Comparison of ENCODE assay signal across 11 cellular contexts in genomic region chr17:69117855-69118758, GRCh38. TPM values are rescaled to one million over a fixed set of nuclear protein-coding genes. Genes with fewer than 3 reads are reported as not detected.
A peak's percentile ranks its signal among the peaks of the same experiment; 100 is the strongest.
DNase-seq lines count a peak whose midpoint lies in the region; ATAC-seq and TF ChIP-seq lines count a peak whose summit lies in the region.
"Had no signal": no experiment of that assay in that cellular context is flagged by ENCODE, and none has a peak within 500 bp of the region (broad histone marks: within the 10 kb centered on the region; RNA-seq: fewer than 3 reads in every experiment).

No MANE protein-coding gene starts in this region.

- no peaks in the 10 kb centered on the region for H3K27me3 Mint-ChIP-seq in chondrocyte (ENCODE audit: low read depth)

- no peak overlapping the region for H3K27ac Mint-ChIP-seq in chondrocyte (ENCODE audit: unreplicated experiment)
- H3K27ac Mint-ChIP-seq: activated CD8-positive, alpha-beta T cell treated with anti-CD3 and anti-CD28 coated beads, Interleukin-2, amount 10 ng/mL, durations not matched to agents 7 days and 5 days had no signal

- H3K27me3 ChIP-seq in left ventricle myocardium inferior (ENCODE audit: low read depth), result no peaks in the 10 kb centered on the region
- H3K27me3 ChIP-seq: SJSA1 had no signal

- H3K27ac ChIP-seq in left ventricle myocardium inferior (replicated peaks), result peak overlapping the region; percentile 39
- H3K27ac ChIP-seq: SJSA1 had no signal

- peaks cover 48% of the 10 kb centered on the region for H3K4me1 ChIP-seq in left ventricle myocardium inferior
- H3K4me1 ChIP-seq: SJSA1 had no signal

- ATAC-seq in GM18858 (IDR thresholded peaks at IDR 0.05; ENCODE audit: unreplicated experiment) (peak; percentile 38), GM21529 (IDR thresholded peaks at IDR 0.05; ENCODE audit: unreplicated experiment) (peak; percentile 44), HG03280 (IDR thresholded peaks at IDR 0.05; ENCODE audit: unreplicated experiment) (peak; percentile 38)
- ATAC-seq: activated CD8-positive, alpha-beta T cell treated with anti-CD3 and anti-CD28 coated beads, Interleukin-2, amount 10 ng/mL, durations not matched to agents 7 days and 5 days had no signal

- DNase-seq in left ventricle myocardium inferior (no peak), cortex of kidney (lab: John Stamatoyannopoulos, UW) (no peak), T-helper 1 cell (no peak), chondrocyte (ENCODE audit: low spot score) (no peak), cerebellum (ENCODE audit: low spot score) (no peak)
- DNase-seq: activated CD8-positive, alpha-beta T cell treated with anti-CD3 and anti-CD28 coated beads, Interleukin-2, amount 10 ng/mL, durations not matched to agents 7 days and 5 days; NCI-H187 treated with DMSO at 0.1 percent for 48 hours had no signal

- peaks cover 11% of the 10 kb centered on the region for H3K36me3 ChIP-seq in left ventricle myocardium inferior
- H3K36me3 ChIP-seq: SJSA1 had no signal

- peak overlapping the region; percentile 42 for H3K4me3 ChIP-seq in left ventricle myocardium inferior
- H3K4me3 ChIP-seq: SJSA1 had no signal

- H3K36me3 Mint-ChIP-seq in chondrocyte (ENCODE audit: low read depth), result no peaks in the 10 kb centered on the region

- intact Hi-C loops in left ventricle myocardium inferior (cut with micrococcal nuclease), result no loop called here

- no peaks in the 10 kb centered on the region for H3K4me1 Mint-ChIP-seq in chondrocyte (ENCODE audit: low read depth)

- no peaks in the 10 kb centered on the region for H3K9me3 ChIP-seq in left ventricle myocardium inferior (replicated peaks)
- H3K9me3 ChIP-seq: SJSA1 had no signal

- no peak for TF ChIP-seq CTCF in left ventricle myocardium inferior (IDR thresholded peaks at IDR 0.05; ENCODE audit: borderline replicate concordance)
- no peak for TF ChIP-seq CTCF in chondrocyte (IDR thresholded peaks at IDR 0.05)

- no peaks in the 10 kb centered on the region for H3K9me3 Mint-ChIP-seq in chondrocyte (ENCODE audit: low read depth)

- no peak overlapping the region for H3K4me3 Mint-ChIP-seq in chondrocyte (ENCODE audit: unreplicated experiment)
- H3K4me3 Mint-ChIP-seq: activated CD8-positive, alpha-beta T cell treated with anti-CD3 and anti-CD28 coated beads, Interleukin-2, amount 10 ng/mL, durations not matched to agents 7 days and 5 days had no signal

RNA-seq across cellular contexts. Expression of gene ABCA6, which starts 23.6 kb away (rescaled TPM):
- 18.5 TPM for total RNA-seq in left ventricle myocardium inferior
- total RNA-seq in chondrocyte, result 0.26 to 0.46 TPM (median 0.30 TPM) in 3 replicates
- 7.3 TPM for total RNA-seq in cerebellum
- total RNA-seq: SJSA1 had no signal

RNA-seq across cellular contexts. Expression of gene ABCA9, which starts 57.4 kb away (rescaled TPM):
- total RNA-seq in left ventricle myocardium inferior (13.0 TPM), chondrocyte (0.05 to 0.38 TPM (median 0.29 TPM) in 3 replicates), cerebellum (27.1 TPM)
- total RNA-seq: activated CD8-positive, alpha-beta T cell treated with anti-CD3 and anti-CD28 coated beads, Interleukin-2, amount 10 ng/mL, durations not matched to agents 7 days and 5 days; SJSA1 had no signal

Comparison
In these comparisons a context has a peak if more than half of its experiments do, and no peak if none do; other contexts are left out.
1. RNA of gene ABCA9, which starts 57.4 kb away (total RNA-seq): 27.1 TPM in cerebellum (single experiment) and 13.0 TPM in left ventricle myocardium inferior (single experiment); 0.05 to 0.38 TPM in chondrocyte; every median in the first group is over 10 times any median in the second.
2. Peak in every context shown above with its lines, with median percentiles within 50 percentile points of each other: ATAC-seq.